7 cellular contexts compared by ENCODE assay signal in genomic region chr2:160109939-160110673, GRCh38. TPM values are rescaled to one million over a fixed set of nuclear protein-coding genes. Genes with fewer than 3 reads are reported as not detected.
DNase-seq lines count a peak whose midpoint lies in the region; TF ChIP-seq lines count a peak whose summit lies in the region.

No MANE protein-coding gene starts in this region.

- DNase-seq in GM10266 (ENCODE audit: extremely low spot score) (peak; percentile 40), H7 (peak; percentile 56), M059J (ENCODE audit: low read depth) (peak; percentile 74), SK-MEL-5 (ENCODE audit: low read depth, low spot score) (peak; percentile 87), amniotic epithelial cell (ENCODE audit: low read depth) (peak; percentile 76), left ventricle myocardium inferior (peak; percentile 36), retinal pigment epithelial cell (ENCODE audit: low read depth) (peak; percentile 55)

- no peak overlapping the region for H3K27ac ChIP-seq in left ventricle myocardium inferior (replicated peaks)

- H3K36me3 ChIP-seq in H7 (replicated peaks; ENCODE audit: control insufficient read depth, insufficient read depth, low read length), result no peaks in the 10 kb centered on the region
- no peaks in the 10 kb centered on the region for H3K36me3 ChIP-seq in left ventricle myocardium inferior

- intact Hi-C loops in left ventricle myocardium inferior (cut with micrococcal nuclease), result loop anchor here (10.0 kb wide), 1 partner anchor 885 kb away; no protein-coding TSS in a partner anchor

- H3K9me3 ChIP-seq in left ventricle myocardium inferior (replicated peaks), result no peaks in the 10 kb centered on the region

- H3K4me1 ChIP-seq in left ventricle myocardium inferior, result no peaks in the 10 kb centered on the region

- peak; percentile 70 for TF ChIP-seq CTCF in GM10266 (IDR thresholded peaks at IDR 0.05; ENCODE audit: control insufficient read depth, insufficient read depth, low read depth, missing control alignments)
- TF ChIP-seq CTCF in left ventricle myocardium inferior (IDR thresholded peaks at IDR 0.05; ENCODE audit: borderline replicate concordance), result peak; percentile 85
- peak; percentile 80 for TF ChIP-seq CTCF in retinal pigment epithelial cell (conservative IDR thresholded peaks at IDR 0.05; ENCODE audit: low read depth, low read length)

- in situ Hi-C loops in SK-MEL-5 (cut with HindIII; ENCODE audit: low pct_unique_long_range_greater_than_20kb, low sequenced_read_pairs), result no loop called here

- no peaks in the 10 kb centered on the region for H3K27me3 ChIP-seq in H7 (ENCODE audit: control insufficient read depth, insufficient read depth, low read length)
- no peaks in the 10 kb centered on the region for H3K27me3 ChIP-seq in left ventricle myocardium inferior (ENCODE audit: low read depth)

- H3K4me3 ChIP-seq in H7 (ENCODE audit: insufficient read depth, low read depth, low read length) (no peak overlapping the region), left ventricle myocardium inferior (no peak overlapping the region), retinal pigment epithelial cell (ENCODE audit: low read length) (no peak overlapping the region)

RNA-seq across cellular contexts. Expression of gene PLA2R1, which starts 47.7 kb away (rescaled TPM):
- total RNA-seq in H7 (2014; rRNA removed; shearing (Covaris generic)), result 0.48 and 0.89 TPM in 2 replicates
- total RNA-seq in M059J (2014; rRNA removed; shearing (Covaris generic)), result 0.66 and 1.8 TPM in 2 replicates
- total RNA-seq in SK-MEL-5 (2014; rRNA removed; shearing (Covaris generic)), result 0.11 TPM in 1 of 2 replicates, not detected in the other
- not detected in 2 replicates for polyA plus RNA-seq in SK-MEL-5 (2015; cell fraction: cytosol; rRNA removed)
- polyA plus RNA-seq in SK-MEL-5 (2015; cell fraction: nucleus; rRNA removed), result not detected in 2 replicates
- 2.3 TPM for total RNA-seq in left ventricle myocardium inferior

Comparison
In these comparisons a context has a peak if more than half of its experiments do, and no peak if none do; other contexts are left out.
1. DNase-seq: peak in every context shown above with its lines; median percentile 87 in SK-MEL-5; 76 in amniotic epithelial cell; 74 in M059J; 56 in H7; 55 in retinal pigment epithelial cell; 40 in GM10266; 36 in left ventricle myocardium inferior.